In genomic region chr22:44329179-44329796, GRCh38 we compare ENCODE assay signal across 8 cellular contexts. TPM values are rescaled to one million over a fixed set of nuclear protein-coding genes. Genes with fewer than 3 reads are reported as not detected.
DNase-seq lines count a peak whose midpoint lies in the region; ATAC-seq lines count a peak whose summit lies in the region.

No MANE protein-coding gene starts in this region.

- no peaks in the 10 kb centered on the region for H3K9me3 Mint-ChIP-seq in activated naive CD4-positive, alpha-beta T cell treated with anti-CD3 and anti-CD28 coated beads for 36 hours
- H3K9me3 Mint-ChIP-seq in activated CD8-positive, alpha-beta T cell treated with anti-CD3 and anti-CD28 coated beads, Interleukin-2, amount 10 ng/mL, durations not matched to agents 7 days and 5 days (ENCODE audit: insufficient read depth): no peaks in the 10 kb centered on the region
- no peaks in the 10 kb centered on the region for H3K9me3 Mint-ChIP-seq in stimulated activated naive CD8-positive, alpha-beta T cell treated with anti-CD3 and anti-CD28 coated beads, Interleukin-15, amount 100 ng/mL, for 72 hours

- H3K27ac Mint-ChIP-seq in activated naive CD4-positive, alpha-beta T cell treated with anti-CD3 and anti-CD28 coated beads for 36 hours: no peak overlapping the region
- H3K27ac Mint-ChIP-seq in activated CD8-positive, alpha-beta T cell treated with anti-CD3 and anti-CD28 coated beads, Interleukin-2, amount 10 ng/mL, durations not matched to agents 7 days and 5 days: no peak overlapping the region
- peak overlapping the region in 1 of 2 donors; percentile 87 for H3K27ac Mint-ChIP-seq in stimulated activated naive CD8-positive, alpha-beta T cell treated with anti-CD3 and anti-CD28 coated beads, Interleukin-15, amount 100 ng/mL, for 72 hours

- peak; percentile 15 for DNase-seq in activated naive CD4-positive, alpha-beta T cell treated with Interleukin-2 at 50 U/mL for 16 hours
- no peak for DNase-seq in activated naive CD4-positive, alpha-beta T cell treated with anti-CD3 and anti-CD28 coated beads for 36 hours
- peak; percentile 64 for DNase-seq in activated CD8-positive, alpha-beta T cell treated with anti-CD3 and anti-CD28 coated beads, Interleukin-2, amount 10 ng/mL, durations not matched to agents 7 days and 5 days
- DNase-seq in stimulated activated naive CD8-positive, alpha-beta T cell treated with anti-CD3 and anti-CD28 coated beads, Interleukin-15, amount 100 ng/mL, for 72 hours: peak; percentile 58 to 63
- DNase-seq in Kasumi-1 (lab: John Stamatoyannopoulos, UW) (no peak), caudate nucleus (lab: John Stamatoyannopoulos, UW) (no peak), hepatic stellate cell (ENCODE audit: low spot score) (no peak)

- POLR2A ChIA-PET in activated CD8-positive, alpha-beta T cell treated with anti-CD3 and anti-CD28 coated beads, Interleukin-2, amount 10 ng/mL, durations not matched to agents 7 days and 5 days (lab: Charles Lee): interaction anchor here (1.0 kb wide), 1 partner anchor 148 kb away, joined by 4 read pairs; the partner anchor contains the start of gene PARVG

- CTCF ChIA-PET in activated naive CD4-positive, alpha-beta T cell treated with anti-CD3 and anti-CD28 coated beads for 36 hours (lab: Charles Lee): interaction anchor here (1.1 kb wide), 1 partner anchor 298 kb away, joined by 3 read pairs; no protein-coding TSS in a partner anchor
- CTCF ChIA-PET in activated CD8-positive, alpha-beta T cell treated with anti-CD3 and anti-CD28 coated beads, Interleukin-2, amount 10 ng/mL, durations not matched to agents 7 days and 5 days (lab: Charles Lee): interaction anchor here (1.4 kb wide), 1 partner anchor 13 kb away, joined by 3 read pairs; no protein-coding TSS in a partner anchor

- intact Hi-C loops in activated naive CD4-positive, alpha-beta T cell treated with anti-CD3 and anti-CD28 coated beads for 36 hours (cut with micrococcal nuclease): loop anchor here (5.0 kb wide), 1 partner anchor 332 kb away; no protein-coding TSS in a partner anchor

- no peak overlapping the region for H3K4me3 Mint-ChIP-seq in activated naive CD4-positive, alpha-beta T cell treated with anti-CD3 and anti-CD28 coated beads for 36 hours
- H3K4me3 Mint-ChIP-seq in activated CD8-positive, alpha-beta T cell treated with anti-CD3 and anti-CD28 coated beads, Interleukin-2, amount 10 ng/mL, durations not matched to agents 7 days and 5 days: no peak overlapping the region
- no peak overlapping the region for H3K4me3 Mint-ChIP-seq in stimulated activated naive CD8-positive, alpha-beta T cell treated with anti-CD3 and anti-CD28 coated beads, Interleukin-15, amount 100 ng/mL, for 72 hours

- H3K27ac ChIP-seq in caudate nucleus (ENCODE audit: low read depth, low read length): no peak overlapping the region

- H3K4me1 Mint-ChIP-seq in activated naive CD4-positive, alpha-beta T cell treated with anti-CD3 and anti-CD28 coated beads for 36 hours (ENCODE audit: low read depth): peaks cover 14% of the 10 kb centered on the region
- H3K4me1 Mint-ChIP-seq in activated CD8-positive, alpha-beta T cell treated with anti-CD3 and anti-CD28 coated beads, Interleukin-2, amount 10 ng/mL, durations not matched to agents 7 days and 5 days (ENCODE audit: low read depth): peaks cover 36% of the 10 kb centered on the region
- peaks cover 48% of the 10 kb centered on the region for H3K4me1 Mint-ChIP-seq in stimulated activated naive CD8-positive, alpha-beta T cell treated with anti-CD3 and anti-CD28 coated beads, Interleukin-15, amount 100 ng/mL, for 72 hours

- H3K27me3 Mint-ChIP-seq in activated naive CD4-positive, alpha-beta T cell treated with anti-CD3 and anti-CD28 coated beads for 36 hours (ENCODE audit: low read depth): peaks cover 57% of the 10 kb centered on the region
- peaks cover 61% of the 10 kb centered on the region for H3K27me3 Mint-ChIP-seq in activated CD8-positive, alpha-beta T cell treated with anti-CD3 and anti-CD28 coated beads, Interleukin-2, amount 10 ng/mL, durations not matched to agents 7 days and 5 days (ENCODE audit: low read depth)
- H3K27me3 Mint-ChIP-seq in stimulated activated naive CD8-positive, alpha-beta T cell treated with anti-CD3 and anti-CD28 coated beads, Interleukin-15, amount 100 ng/mL, for 72 hours: peaks cover 62% of the 10 kb centered on the region

- no peaks in the 10 kb centered on the region for H3K36me3 Mint-ChIP-seq in activated naive CD4-positive, alpha-beta T cell treated with anti-CD3 and anti-CD28 coated beads for 36 hours (ENCODE audit: low read depth)
- H3K36me3 Mint-ChIP-seq in activated CD8-positive, alpha-beta T cell treated with anti-CD3 and anti-CD28 coated beads, Interleukin-2, amount 10 ng/mL, durations not matched to agents 7 days and 5 days (ENCODE audit: low read depth): no peaks in the 10 kb centered on the region

- peak; percentile 72 for ATAC-seq in HG03095 (IDR thresholded peaks at IDR 0.05; ENCODE audit: unreplicated experiment)
- peak; percentile 57 for ATAC-seq in activated CD8-positive, alpha-beta T cell treated with anti-CD3 and anti-CD28 coated beads, Interleukin-2, amount 10 ng/mL, durations not matched to agents 7 days and 5 days
- peak; percentile 75 for ATAC-seq in stimulated activated naive CD8-positive, alpha-beta T cell treated with anti-CD3 and anti-CD28 coated beads, Interleukin-15, amount 100 ng/mL, for 72 hours

RNA-seq across cellular contexts. Expression of gene SHISAL1, which starts 16.5 kb away (rescaled TPM):
- not detected for total RNA-seq in activated naive CD4-positive, alpha-beta T cell treated with anti-CD3 and anti-CD28 coated beads for 36 hours
- not detected for total RNA-seq in activated CD8-positive, alpha-beta T cell treated with anti-CD3 and anti-CD28 coated beads, Interleukin-2, amount 10 ng/mL, durations not matched to agents 7 days and 5 days

Comparison
In these comparisons a context has a peak if more than half of its experiments do, and no peak if none do; other contexts are left out.
1. DNase-seq: peak in activated naive CD4-positive, alpha-beta T cell treated with Interleukin-2 at 50 U/mL for 16 hours (single experiment), activated CD8-positive, alpha-beta T cell treated with anti-CD3 and anti-CD28 coated beads, Interleukin-2, amount 10 ng/mL, durations not matched to agents 7 days and 5 days (single experiment) and stimulated activated naive CD8-positive, alpha-beta T cell treated with anti-CD3 and anti-CD28 coated beads, Interleukin-15, amount 100 ng/mL, for 72 hours (2 of 2); none in activated naive CD4-positive, alpha-beta T cell treated with anti-CD3 and anti-CD28 coated beads for 36 hours (single experiment), Kasumi-1 (0 of 2), caudate nucleus (0 of 61) and hepatic stellate cell (single experiment).
2. Peak in every context shown above with its lines, with median percentiles within 50 percentile points of each other: ATAC-seq.